In the genomic region with DNA sequence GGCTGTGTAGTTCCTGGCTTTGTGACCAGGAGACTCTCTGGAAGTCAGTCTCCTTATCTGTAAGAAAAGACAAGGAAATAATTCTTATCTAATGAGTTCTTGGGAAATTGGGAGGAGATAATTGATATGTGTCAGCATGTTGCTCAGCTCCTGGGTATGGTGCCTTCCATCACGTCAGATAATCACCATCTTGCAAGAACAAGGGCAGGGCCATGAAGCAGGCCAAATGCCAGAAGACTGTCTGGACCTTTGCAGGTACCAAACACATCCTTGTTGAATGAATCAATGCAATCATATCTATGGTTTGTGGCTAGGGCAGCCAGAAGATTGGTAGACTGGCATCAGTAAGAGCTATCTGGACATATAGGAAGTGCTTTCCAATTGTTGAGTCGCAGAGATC, we compare ENCODE assay signal across 7 cellular contexts.
"Had no signal": no experiment of that assay in that cellular context is flagged by ENCODE, and none has a peak within 500 bp of the region (broad histone marks: within the 10 kb centered on the region; RNA-seq: fewer than 3 reads in every experiment).

No MANE protein-coding gene starts in this region.

- H3K36me3 ChIP-seq: HAP-1 had no signal

- ATAC-seq: HCT116 had no signal

- H3K4me3 ChIP-seq: GM23248, HAP-1 had no signal

- DNase-seq: GM23248, GOT3, H7, HFFc6, IMR-90 had no signal

- H3K9ac ChIP-seq: GM23248 had no signal

- H3K4me1 ChIP-seq: HAP-1 had no signal

- H3K27ac ChIP-seq: GM23248 had no signal

- H3K9me3 ChIP-seq: HAP-1 had no signal
